23 cellular contexts compared by ENCODE assay signal in the genomic region with DNA sequence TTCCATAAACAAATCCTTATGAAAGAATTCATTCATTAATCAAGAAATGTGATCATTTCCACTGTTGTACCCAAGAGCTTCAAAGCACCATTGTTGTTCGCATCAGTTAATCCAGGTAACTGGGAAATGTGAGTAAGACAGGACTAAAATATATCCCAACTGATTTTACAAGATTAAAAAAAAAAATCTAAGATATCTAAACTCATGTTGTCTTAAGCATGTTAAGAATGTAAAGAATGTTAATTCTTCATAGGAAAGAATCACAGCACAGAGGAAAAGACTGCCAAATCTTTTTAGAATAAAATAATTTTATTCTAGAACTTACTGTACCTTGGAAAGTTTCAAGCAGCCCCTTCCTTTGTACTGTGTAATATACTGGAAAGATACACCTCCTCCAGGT. TPM values are rescaled to one million over a fixed set of nuclear protein-coding genes. Genes with fewer than 3 reads are reported as not detected.
"Had no signal": no experiment of that assay in that cellular context is flagged by ENCODE, and none has a peak within 500 bp of the region (broad histone marks: within the 10 kb centered on the region; RNA-seq: fewer than 3 reads in every experiment).

No MANE protein-coding gene starts in this region.

- DNase-seq: activated B cell treated with CpG ODN at 0.5 μM for 24 hours; activated CD4-positive, alpha-beta T cell treated with anti-CD3 and anti-CD28 coated beads for 4 hours; activated CD4-positive, alpha-beta T cell treated with anti-CD3 and anti-CD28 coated beads, Interleukin-2, amount 50 U/mL, for 48 hours; activated effector memory CD4-positive, alpha-beta T cell treated with Interleukin-2 at 50 U/mL for 16 hours; activated naive CD4-positive, alpha-beta T cell treated with anti-CD3 and anti-CD28 coated beads for 36 hours; activated naive CD8-positive, alpha-beta T cell treated with anti-CD3 and anti-CD28 coated beads, Interleukin-2, amount 10 ng/mL, durations not matched to agents 7 days and 5 days; activated T-cell treated with anti-CD3 and anti-CD28 coated beads, Interleukin-2, amount 50 U/mL, for 48 hours; amygdala; effector CD4-positive, alpha-beta T cell; erythroblast; foreskin keratinocyte; lower lobe of right lung; naive thymus-derived CD8-positive, alpha-beta T cell; nucleus accumbens; retina; sigmoid colon; spleen; stimulated activated CD4-positive, alpha-beta T cell treated with anti-CD3 and anti-CD28 coated beads, Interleukin-4, amount 100 ng/mL, for 1 hour; stimulated activated naive CD4-positive, alpha-beta T cell; T-helper 9 cell; testis had no signal

- ATAC-seq: foreskin keratinocyte; left lobe of liver; lower lobe of right lung; naive thymus-derived CD8-positive, alpha-beta T cell had no signal

- H3K4me1 ChIP-seq: foreskin keratinocyte, lower lobe of right lung, sigmoid colon, spleen, testis, vagina had no signal

- H3K9me3 ChIP-seq: lower lobe of right lung, sigmoid colon, spleen, testis, vagina had no signal

- H3K36me3 ChIP-seq: lower lobe of right lung, sigmoid colon, spleen, vagina had no signal

- H3K27me3 ChIP-seq: foreskin keratinocyte, sigmoid colon, spleen, testis, vagina had no signal

- H3K4me3 ChIP-seq: lower lobe of right lung, sigmoid colon, spleen, testis, vagina had no signal

- H3K27ac ChIP-seq: foreskin keratinocyte, lower lobe of right lung, sigmoid colon, spleen, testis, vagina had no signal

RNA-seq across cellular contexts. Expression of a gene that starts 16.4 kb away (rescaled TPM):
- total RNA-seq: naive thymus-derived CD8-positive, alpha-beta T cell had no signal
